ENCODE assay signal across 1 cellular context in the genomic region with DNA sequence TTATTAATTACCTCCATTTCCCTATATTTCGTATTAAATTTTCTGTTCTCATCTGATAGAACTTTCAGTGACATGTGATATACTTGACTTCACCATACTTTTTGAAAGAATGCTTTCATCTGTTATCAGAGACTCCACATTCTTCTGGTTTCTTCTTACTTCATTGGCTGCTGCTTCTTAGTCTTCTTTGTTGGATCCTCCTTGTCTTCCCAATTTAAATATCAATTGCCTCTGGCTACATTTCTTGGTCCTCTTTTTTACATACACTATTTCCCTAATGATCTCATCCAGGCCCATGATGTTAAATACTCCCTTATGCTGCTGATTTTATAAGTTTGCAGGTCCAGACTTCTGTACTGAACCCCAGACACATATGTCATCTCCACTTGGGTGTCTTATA.
TF ChIP-seq lines count a peak whose summit lies in the region.

No MANE protein-coding gene starts in this region.

TF ChIP-seq in H1, 55 proteins besides CTCF, POLR2A, EP300 and RAD21:
- TF ChIP-seq, protein P1, sequence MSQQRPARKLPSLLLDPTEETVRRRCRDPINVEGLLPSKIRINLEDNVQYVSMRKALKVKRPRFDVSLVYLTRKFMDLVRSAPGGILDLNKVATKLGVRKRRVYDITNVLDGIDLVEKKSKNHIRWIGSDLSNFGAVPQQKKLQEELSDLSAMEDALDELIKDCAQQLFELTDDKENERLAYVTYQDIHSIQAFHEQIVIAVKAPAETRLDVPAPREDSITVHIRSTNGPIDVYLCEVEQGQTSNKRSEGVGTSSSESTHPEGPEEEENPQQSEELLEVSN (IDR thresholded peaks at IDR 0.05), result no peak
- TF ChIP-seq POLR2AphosphoS5 (IDR thresholded peaks at IDR 0.05; ENCODE audit: low read depth, low read length), result no peak
- TF ChIP-seq RNF2 (IDR thresholded peaks at IDR 0.05; ENCODE audit: borderline replicate concordance, low read depth, low read length, missing control alignments, poor library complexity, severe bottlenecking), result no peak
- no peak for TF ChIP-seq SAP30 (IDR thresholded peaks at IDR 0.05; ENCODE audit: insufficient read depth, insufficient replicate concordance, low read length)
- TF ChIP-seq JUN (IDR thresholded peaks at IDR 0.05; ENCODE audit: low read depth, low read length), result no peak
- TF ChIP-seq CREB1 (IDR thresholded peaks at IDR 0.05), result no peak
- no peak for TF ChIP-seq KDM4A (IDR thresholded peaks at IDR 0.05; ENCODE audit: low read depth, low read length, severe bottlenecking)
- no peak for TF ChIP-seq TCF12 (IDR thresholded peaks at IDR 0.05; ENCODE audit: low read depth, low read length)
- TF ChIP-seq USF2 (IDR thresholded peaks at IDR 0.05; ENCODE audit: low read length), result no peak
- TF ChIP-seq RFX5 (IDR thresholded peaks at IDR 0.05; ENCODE audit: borderline replicate concordance, low read depth, low read length), result no peak
- TF ChIP-seq TAF7 (optimal IDR thresholded peaks at IDR 0.05; ENCODE audit: borderline replicate concordance, low read depth, low read length), result no peak
- TF ChIP-seq ATF3 (IDR thresholded peaks at IDR 0.05; ENCODE audit: insufficient read depth, low read depth, low read length), result no peak
- TF ChIP-seq GABPA (IDR thresholded peaks at IDR 0.05; ENCODE audit: borderline replicate concordance, insufficient read depth, low read length), result no peak
- no peak for TF ChIP-seq SP2 (IDR thresholded peaks at IDR 0.05; ENCODE audit: low read length)
- no peak for TF ChIP-seq BACH1 (IDR thresholded peaks at IDR 0.05; ENCODE audit: low read length)
- no peak for TF ChIP-seq HDAC6 (IDR thresholded peaks at IDR 0.05; ENCODE audit: low read depth, low read length)
- TF ChIP-seq SP4 (IDR thresholded peaks at IDR 0.05; ENCODE audit: low read length), result no peak
- no peak for TF ChIP-seq CEBPB (IDR thresholded peaks at IDR 0.05; ENCODE audit: low read depth, low read length)
- no peak for TF ChIP-seq FOSL1 (IDR thresholded peaks at IDR 0.05; ENCODE audit: insufficient read depth, low read depth, low read length)
- no peak for TF ChIP-seq ZNF274 (IDR thresholded peaks at IDR 0.05; ENCODE audit: borderline replicate concordance, extremely low read depth, low read length)
TF ChIP-seq in H1: peak in this region for 0.
